Comparison of ENCODE assay signal across 8 cellular contexts in genomic region chr1:156766288-156767100, GRCh38. TPM values are rescaled to one million over a fixed set of nuclear protein-coding genes. Genes with fewer than 3 reads are reported as not detected.
DNase-seq lines count a peak whose midpoint lies in the region; ATAC-seq and TF ChIP-seq lines count a peak whose summit lies in the region.

No MANE protein-coding gene starts in this region.

- H3K4me1 ChIP-seq in ascending aorta (peaks cover 0 to 28% of the 10 kb centered on the region in 2 donors), tibial artery (peaks cover 0 to 42% (median 36%) of the 10 kb centered on the region in 4 donors)

- DNase-seq in AG08396 (ENCODE audit: low spot score) (peak; percentile 23), ascending aorta (ENCODE audit: low spot score in 2 of 2) (no peak), left colon (no peak), tibial artery (peak in 1 of 2 donors; percentile 54), EL (no peak), NCI-H526 (lab: John Stamatoyannopoulos, UW) (no peak)

- H3K27ac ChIP-seq in ascending aorta (peak overlapping the region; percentile 75 to 86), tibial artery (peak overlapping the region; percentile 82 to 85)

- peak overlapping the region; percentile 58 to 80 for H3K4me3 ChIP-seq in ascending aorta
- peak overlapping the region; percentile 57 to 82 for H3K4me3 ChIP-seq in tibial artery

- H3K27me3 ChIP-seq in ascending aorta (no peaks in the 10 kb centered on the region), tibial artery (no peaks in the 10 kb centered on the region)

- TF ChIP-seq CTCF in ascending aorta (IDR thresholded peaks at IDR 0.05) (no peak), tibial artery (IDR thresholded peaks at IDR 0.05) (no peak)

- ATAC-seq in GM18909 (IDR thresholded peaks at IDR 0.05; ENCODE audit: poor library complexity, unreplicated experiment) (peak; percentile 13), HG03432 (IDR thresholded peaks at IDR 0.05; ENCODE audit: unreplicated experiment) (peak; percentile 20), left colon (peak; percentile 33)

- no peaks in the 10 kb centered on the region for H3K9me3 ChIP-seq in ascending aorta
- H3K9me3 ChIP-seq in tibial artery: no peaks in the 10 kb centered on the region

- no peaks in the 10 kb centered on the region for H3K36me3 ChIP-seq in ascending aorta
- H3K36me3 ChIP-seq in tibial artery: peaks cover 0 to 11% (median 7%) of the 10 kb centered on the region in 3 donors

- intact Hi-C loops in ascending aorta (cut with DNase I): loop anchor here (1.0 to 10.0 kb wide), 6 partner anchors 15 to 428 kb away; partner anchors contain the start of genes CCT3, CRABP2, ETV3 and HDGF
- intact Hi-C loops in left colon (cut with DNase I, micrococcal nuclease): no loop called here
- intact Hi-C loops in tibial artery (cut with DNase I; ENCODE audit: low total_unique reads): no loop called here

RNA-seq across cellular contexts. Expression of gene PRCC, which starts 0.8 kb away (rescaled TPM):
- total RNA-seq in ascending aorta (16.3 TPM), left colon (10 to 100 TPM; 51.2 to 59.6 TPM)

RNA-seq across cellular contexts. Expression of gene HDGF, which starts 15.0 kb away (rescaled TPM):
- total RNA-seq in ascending aorta (153 TPM), left colon (100 to 1,000 TPM; 198 to 243 TPM)

RNA-seq across cellular contexts. Expression of gene MRPL24, which starts 25.6 kb away (rescaled TPM):
- 17.0 TPM for total RNA-seq in ascending aorta
- 10 to 100 TPM; 37.7 to 60.2 TPM for total RNA-seq in left colon

RNA-seq across cellular contexts. Expression of gene ISG20L2, which starts 37.9 kb away (rescaled TPM):
- total RNA-seq in ascending aorta (7.8 TPM), left colon (10 to 100 TPM; 24.2 to 28.3 TPM)

RNA-seq across cellular contexts. Expression of gene METTL25B, which starts 38.2 kb away (rescaled TPM):
- total RNA-seq in ascending aorta (9.9 TPM), left colon (10 to 100 TPM; 40.6 to 47.9 TPM)
